ENCODE assay signal across 13 cellular contexts in the genomic region with DNA sequence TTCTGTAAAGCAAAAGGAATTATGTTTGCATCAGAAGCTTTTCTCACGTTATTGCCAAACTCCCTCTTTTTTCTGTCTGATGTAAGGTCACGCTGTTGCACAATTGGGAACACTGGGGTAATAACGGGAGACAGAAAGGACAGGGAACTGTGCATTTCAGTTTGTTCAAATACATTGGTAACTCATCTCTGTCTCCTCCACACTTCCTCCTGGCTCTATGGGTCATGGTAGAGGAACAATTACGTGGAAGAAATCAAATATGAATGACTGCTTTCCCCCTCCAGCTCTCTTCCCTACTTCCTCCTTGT.
A peak's percentile ranks its signal among the peaks of the same experiment; 100 is the strongest.
DNase-seq lines count a peak whose midpoint lies in the region; ATAC-seq and TF ChIP-seq lines count a peak whose summit lies in the region.
"Had no signal": no experiment of that assay in that cellular context is flagged by ENCODE, and none has a peak within 500 bp of the region (broad histone marks: within the 10 kb centered on the region; RNA-seq: fewer than 3 reads in every experiment).

No MANE protein-coding gene starts in this region.

- H3K27ac ChIP-seq in neutrophil (peak overlapping the region; percentile 67), testis (no peak overlapping the region)

- intact Hi-C loops in testis (cut with DNase I; ENCODE audit: low total_unique reads): no loop called here

- ATAC-seq in GM21737 (IDR thresholded peaks at IDR 0.05; ENCODE audit: unreplicated experiment) (no peak), GM18873 (IDR thresholded peaks at IDR 0.05; ENCODE audit: low FRiP score, unreplicated experiment) (no peak)
- ATAC-seq: effector memory CD8-positive, alpha-beta T cell had no signal

- peaks cover 43 to 44% of the 10 kb centered on the region in 2 experiments for H3K4me1 ChIP-seq in neutrophil (ENCODE audit: control insufficient read depth in 1 of 2, insufficient read depth in 1 of 2, low read depth in 1 of 2, low read length in 1 of 2)
- peaks cover 5% of the 10 kb centered on the region for H3K4me1 ChIP-seq in testis
- H3K4me1 ChIP-seq: BE2C had no signal

- H3K27me3 ChIP-seq in neutrophil (no peaks in the 10 kb centered on the region), testis (no peaks in the 10 kb centered on the region)
- H3K27me3 ChIP-seq: BE2C had no signal

- no peak for TF ChIP-seq POLR2A in testis (IDR thresholded peaks at IDR 0.05)

- no peaks in the 10 kb centered on the region for H3K36me3 ChIP-seq in neutrophil
- no peaks in the 10 kb centered on the region for H3K36me3 ChIP-seq in testis (ENCODE audit: low read depth, missing control alignments)
- H3K36me3 ChIP-seq: BE2C had no signal

- no peak for TF ChIP-seq CTCF in fibroblast of pulmonary artery (IDR thresholded peaks at IDR 0.05; ENCODE audit: low read length, missing control alignments)
- TF ChIP-seq CTCF in neutrophil (IDR thresholded peaks at IDR 0.05): no peak
- no peak for TF ChIP-seq CTCF in testis (IDR thresholded peaks at IDR 0.05)

- 71 to 80% methylated on average over 4 of the region's 4 CpGs for WGBS in testis, 2 donors

- H3K9me3 ChIP-seq in neutrophil (no peaks in the 10 kb centered on the region), testis (no peaks in the 10 kb centered on the region)
- H3K9me3 ChIP-seq: BE2C had no signal

- no peak overlapping the region for H3K4me3 ChIP-seq in fibroblast of pulmonary artery (replicated peaks; ENCODE audit: low read depth, low read length)
- no peak overlapping the region for H3K4me3 ChIP-seq in neutrophil (ENCODE audit: low read depth in 1 of 2, low read length in 1 of 2)
- H3K4me3 ChIP-seq in testis: no peak overlapping the region

- DNase-seq in HCEC 1CT (peak; percentile 36), NCI-H460 (ENCODE audit: extremely low read depth, low read depth) (peak; percentile 94), fibroblast of pulmonary artery (ENCODE audit: low read depth) (peak; percentile 68), testis (no peak)
- DNase-seq: activated effector memory CD4-positive, alpha-beta T cell treated with Interleukin-2 at 50 U/mL for 16 hours; amniotic stem cell; BE2C; effector memory CD8-positive, alpha-beta T cell; NCI-H1417; stimulated activated CD4-positive, alpha-beta T cell treated with anti-CD3 and anti-CD28 coated beads, Interleukin-4, amount 100 ng/mL, for 24 hours had no signal
